10 cellular contexts compared by ENCODE assay signal in genomic region chr5:132438931-132439330, GRCh38. TPM values are rescaled to one million over a fixed set of nuclear protein-coding genes. Genes with fewer than 3 reads are reported as not detected.
DNase-seq lines count a peak whose midpoint lies in the region; ATAC-seq and TF ChIP-seq lines count a peak whose summit lies in the region.
"Had no signal": no experiment of that assay in that cellular context is flagged by ENCODE, and none has a peak within 500 bp of the region (broad histone marks: within the 10 kb centered on the region; RNA-seq: fewer than 3 reads in every experiment).

No MANE protein-coding gene starts in this region.

- H3K9ac ChIP-seq in DND-41 (ENCODE audit: low read depth, low read length): peak overlapping the region; percentile 2; the same call in 1 of the 2 replicates

- 53 to 66% methylated on average over 4 of the region's 4 CpGs for WGBS in esophagus squamous epithelium, 2 donors
- WGBS in testis, 2 donors: 57 to 68% methylated on average over 4 of the region's 4 CpGs

- no peak for TF ChIP-seq CTCF in DND-41 (IDR thresholded peaks at IDR 0.05; ENCODE audit: borderline replicate concordance, extremely low read depth, low read length, poor library complexity, severe bottlenecking)
- TF ChIP-seq CTCF in esophagus squamous epithelium (IDR thresholded peaks at IDR 0.05): no peak
- peak in 1 of 5 experiments; percentile 6 for TF ChIP-seq CTCF in gastrocnemius medialis (IDR thresholded peaks at IDR 0.05 in 4 of 5, conservative IDR thresholded peaks at IDR 0.05 in 1 of 5)
- no peak for TF ChIP-seq CTCF in testis (IDR thresholded peaks at IDR 0.05)

- H3K79me2 ChIP-seq in DND-41 (ENCODE audit: insufficient read depth, low read length): peaks cover 100% of the 10 kb centered on the region

- no peak for TF ChIP-seq POLR2A in esophagus squamous epithelium (IDR thresholded peaks at IDR 0.05)
- TF ChIP-seq POLR2A in gastrocnemius medialis (IDR thresholded peaks at IDR 0.05): no peak
- no peak for TF ChIP-seq POLR2A in testis (IDR thresholded peaks at IDR 0.05)

- peaks cover 84% of the 10 kb centered on the region for H4K20me1 ChIP-seq in DND-41 (ENCODE audit: insufficient read depth, low read length)

- peak overlapping the region; percentile 91 to 93 for H3K27ac Mint-ChIP-seq in T-cell
- H3K27ac Mint-ChIP-seq: memory B cell had no signal

- H3K4me1 Mint-ChIP-seq in T-cell: peaks cover 88 to 96% (median 93%) of the 10 kb centered on the region in 3 donors

- no peaks in the 10 kb centered on the region for H3K9me3 Mint-ChIP-seq in T-cell
- H3K9me3 Mint-ChIP-seq: memory B cell had no signal

- no peaks in the 10 kb centered on the region for H3K9me3 ChIP-seq in DND-41 (ENCODE audit: insufficient read depth, low read length, severe bottlenecking)
- H3K9me3 ChIP-seq in esophagus squamous epithelium: no peaks in the 10 kb centered on the region
- no peaks in the 10 kb centered on the region for H3K9me3 ChIP-seq in gastrocnemius medialis
- no peaks in the 10 kb centered on the region for H3K9me3 ChIP-seq in testis

- no peaks in the 10 kb centered on the region for H3K27me3 Mint-ChIP-seq in T-cell
- H3K27me3 Mint-ChIP-seq: memory B cell had no signal

- H3K36me3 Mint-ChIP-seq in T-cell: peaks cover 29% of the 10 kb centered on the region

- POLR2A ChIA-PET in T-cell (lab: Charles Lee): interaction anchor here (0.8 to 2.3 kb wide), 3 partner anchors 8 to 52 kb away, joined by 3 to 16 read pairs (median 3); partner anchors contain the start of gene IRF1 (in 1 of the 2)

- DNase-seq in DND-41 (no peak), T-cell (peak in 1 of 34 experiments; percentile 13), esophagus squamous epithelium (lab: John Stamatoyannopoulos, UW) (no peak), gastrocnemius medialis (peak in 1 of 2 donors; percentile 64), midbrain (lab: John Stamatoyannopoulos, UW) (no peak), testis (no peak)
- no peak for DNase-seq in stimulated activated CD4-positive, alpha-beta T cell treated with anti-CD3 and anti-CD28 coated beads, Interleukin-12 subunit alpha, Interleukin-12 subunit beta, amount 100 ng/mL, for 4 hours
- DNase-seq: NCI-H1092 had no signal

- no peaks in the 10 kb centered on the region for H3K27me3 ChIP-seq in DND-41 (ENCODE audit: insufficient read depth, low read length, poor library complexity)
- no peaks in the 10 kb centered on the region for H3K27me3 ChIP-seq in esophagus squamous epithelium
- no peaks in the 10 kb centered on the region for H3K27me3 ChIP-seq in gastrocnemius medialis
- no peaks in the 10 kb centered on the region for H3K27me3 ChIP-seq in testis

- no peak overlapping the region for H3K4me2 ChIP-seq in DND-41 (ENCODE audit: insufficient read depth, low read length)

- no peak for ATAC-seq in DND-41 (ENCODE audit: insufficient read depth, low read depth)
- no peak for ATAC-seq in T-cell (replicated peaks in 1 of 4)
- peak; percentile 30 to 65 for ATAC-seq in gastrocnemius medialis
- no peak for ATAC-seq in HG03342 (IDR thresholded peaks at IDR 0.05; ENCODE audit: unreplicated experiment)

- intact Hi-C loops in esophagus squamous epithelium (cut with DNase I): no loop called here
- intact Hi-C loops in gastrocnemius medialis (cut with DNase I; ENCODE audit: low total_unique reads): no loop called here
- intact Hi-C loops in testis (cut with DNase I; ENCODE audit: low total_unique reads): no loop called here

- CTCF ChIA-PET in T-cell (lab: Charles Lee): interaction anchor here (0.5 to 3.4 kb wide), 10 partner anchors 8 to 52 kb away, joined by 3 to 17 read pairs (median 4); partner anchors contain the start of gene IRF1 (in 1 of the 2)

- H3K4me3 ChIP-seq in DND-41 (ENCODE audit: low read depth in 1 of 2, low read length in 2 of 2) (no peak overlapping the region), esophagus squamous epithelium (no peak overlapping the region), gastrocnemius medialis (no peak overlapping the region), testis (no peak overlapping the region)

- H3K27ac ChIP-seq in DND-41 (ENCODE audit: low read length): peak overlapping the region; percentile 64
- H3K27ac ChIP-seq in esophagus squamous epithelium: peak overlapping the region; percentile 46 to 83 (median 72)
- peak overlapping the region; percentile 56 to 99 (median 60) for H3K27ac ChIP-seq in gastrocnemius medialis
- H3K27ac ChIP-seq in testis: peak overlapping the region in 1 of 2 donors; percentile 47

- no peak overlapping the region for H2AFZ ChIP-seq in DND-41 (ENCODE audit: low read depth, low read length)

- in situ Hi-C loops in gastrocnemius medialis (cut with MboI; ENCODE audit: low sequenced_read_pairs in 4 of 4): no loop called here

- H3K4me3 Mint-ChIP-seq in T-cell: peak overlapping the region in 2 of 3 donors; percentile 34
- H3K4me3 Mint-ChIP-seq: memory B cell had no signal

- peaks cover 87% of the 10 kb centered on the region for H3K36me3 ChIP-seq in DND-41 (ENCODE audit: insufficient read depth, low read length)
- no peaks in the 10 kb centered on the region for H3K36me3 ChIP-seq in esophagus squamous epithelium
- H3K36me3 ChIP-seq in gastrocnemius medialis: no peaks in the 10 kb centered on the region
- no peaks in the 10 kb centered on the region for H3K36me3 ChIP-seq in testis (ENCODE audit: low read depth, missing control alignments)

- H3K4me1 ChIP-seq in DND-41 (ENCODE audit: insufficient read depth, low read length): peaks cover 71% of the 10 kb centered on the region
- peaks cover 18 to 95% (median 61%) of the 10 kb centered on the region in 3 donors for H3K4me1 ChIP-seq in esophagus squamous epithelium
- peaks cover 63 to 67% of the 10 kb centered on the region in 2 donors for H3K4me1 ChIP-seq in gastrocnemius medialis
- peaks cover 34% of the 10 kb centered on the region for H3K4me1 ChIP-seq in testis

RNA-seq across cellular contexts. Expression of gene IRF1, which starts 51.6 kb away (rescaled TPM):
- 100 to 1,000 TPM; 167 to 859 (median 252) TPM for total RNA-seq in T-cell
- 10 to 100 TPM in 2 of 4 donors, 1 to 10 TPM in 2; 8.3 to 52.9 (median 13.1) TPM for total RNA-seq in esophagus squamous epithelium
- 10 to 100 TPM in 1 of 4 donors, 1 to 10 TPM in 3; 5.5 to 20.6 (median 8.4) TPM for total RNA-seq in gastrocnemius medialis
- total RNA-seq in testis: 10 to 100 TPM; 20.2 to 22.5 TPM
- 31.7 TPM for polyA plus RNA-seq in testis (ENCODE audit: insufficient read depth, low read depth, low replicate concordance)

Comparison
In these comparisons a context has a peak if more than half of its experiments do, and no peak if none do; other contexts are left out.
1. ATAC-seq: peak in gastrocnemius medialis (2 of 2); none in DND-41 (single experiment), T-cell (0 of 4) and HG03342 (single experiment).